ENCODE assay signal across 8 cellular contexts in the genomic region with DNA sequence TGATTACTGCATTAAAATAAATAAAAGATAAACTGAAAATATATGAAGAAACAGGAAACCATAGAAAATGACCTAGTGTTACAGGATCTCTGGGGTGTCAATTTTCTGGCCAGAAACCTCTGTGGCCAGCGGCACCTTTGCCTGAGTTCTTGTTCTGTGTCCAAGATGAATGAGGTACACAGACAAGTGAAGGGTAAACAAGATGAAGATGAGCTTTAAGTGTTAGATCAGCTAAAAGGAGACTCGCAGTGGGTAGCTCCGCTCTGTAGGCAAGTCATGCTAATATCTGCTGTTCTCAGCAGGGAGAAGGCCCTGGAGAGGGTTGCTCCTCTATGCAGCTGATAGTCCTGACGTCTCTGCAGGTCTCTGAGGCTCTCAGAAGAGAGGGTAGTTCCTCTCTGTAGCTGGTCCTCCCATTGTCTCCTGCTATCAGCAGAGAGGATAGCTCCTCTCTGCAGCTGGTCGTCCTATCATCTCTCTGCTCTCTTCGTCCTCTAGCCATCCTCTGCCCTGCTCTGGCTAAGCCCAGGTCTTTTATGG. TPM values are rescaled to one million over a fixed set of nuclear protein-coding genes. Genes with fewer than 3 reads are reported as not detected.
A peak's percentile ranks its signal among the peaks of the same experiment; 100 is the strongest.
DNase-seq lines count a peak whose midpoint lies in the region; ATAC-seq and TF ChIP-seq lines count a peak whose summit lies in the region.

No MANE protein-coding gene starts in this region.

- H3K79me2 ChIP-seq in neural cell (replicated peaks; ENCODE audit: insufficient read depth, low read length), result no peaks in the 10 kb centered on the region

- no peak overlapping the region for H2BK20ac ChIP-seq in IMR-90 (ENCODE audit: low read depth, low read length)

- no peak overlapping the region for H3K56ac ChIP-seq in IMR-90 (ENCODE audit: extremely low read depth, insufficient read depth, low read length)

- peak overlapping the region; percentile 12; the same call in 1 of the 2 replicates for H3K14ac ChIP-seq in IMR-90 (replicated peaks; ENCODE audit: low read depth, low read length)

- POLR2A ChIA-PET in Caco-2 (lab: Charles Lee), result interaction anchor here (2.4 kb wide), 1 partner anchor 36 kb away, joined by 10 read pairs; a partner anchor contains a TSS
- POLR2A ChIA-PET in IMR-90 (lab: Charles Lee; ENCODE audit: unreplicated experiment), result interaction anchor here (0.6 kb wide), 1 partner anchor 18 kb away, joined by 15 read pairs; no protein-coding TSS in a partner anchor

- peak overlapping the region; percentile 78 for H3K4me3 Mint-ChIP-seq in Caco-2 (ENCODE audit: unreplicated experiment)
- H3K4me3 Mint-ChIP-seq in central memory CD8-positive, alpha-beta T cell, result peak overlapping the region; percentile 78

- TF ChIP-seq RAD21 in IMR-90 (IDR thresholded peaks at IDR 0.05; ENCODE audit: low read length) (no peak), neural cell (conservative IDR thresholded peaks at IDR 0.05) (no peak)

- peak overlapping the region; percentile 96 for H2AFZ ChIP-seq in IMR-90 (replicated peaks; ENCODE audit: low read length, poor library complexity)
- H2AFZ ChIP-seq in neural cell (ENCODE audit: low read depth, low read length), result no peak overlapping the region

- ATAC-seq in IMR-90 (ENCODE audit: low read depth), result no peak; the same call in 1 of the 2 replicates
- ATAC-seq in central memory CD8-positive, alpha-beta T cell (replicated peaks; ENCODE audit: extremely low read depth, poor library complexity, severe bottlenecking), result no peak

- no peak for DNase-seq in Caco-2
- DNase-seq in IMR-90, result no peak
- DNase-seq in central memory CD8-positive, alpha-beta T cell (ENCODE audit: low spot score in 2 of 2), result no peak
- no peak for DNase-seq in GM19240 (ENCODE audit: insufficient read length, low spot score)
- no peak for DNase-seq in occipital lobe (lab: John Stamatoyannopoulos, UW)
- DNase-seq in germinal center (ENCODE audit: low spot score), result no peak
- DNase-seq in epidermal melanocyte (ENCODE audit: insufficient read length, low spot score), result no peak

- H2AK9ac ChIP-seq in IMR-90 (replicated peaks; ENCODE audit: low read depth, low read length, poor library complexity), result no peak overlapping the region

- no peak overlapping the region for H2BK5ac ChIP-seq in IMR-90 (ENCODE audit: low read depth, low read length, poor library complexity, severe bottlenecking)

- dilution Hi-C loops in IMR-90 (cut with HindIII; ENCODE audit: low sequenced_read_pairs, unreplicated experiment), result no loop called here

- intact Hi-C loops in Caco-2 (cut with micrococcal nuclease; ENCODE audit: unreplicated experiment), result loop anchor here (1.0 to 2.0 kb wide), 2 partner anchors 23 to 35 kb away; a partner anchor contains a TSS
- intact Hi-C loops in IMR-90 (cut with micrococcal nuclease), result loop anchor here (1.0 kb wide), 1 partner anchor 37 kb away; a partner anchor contains a TSS

- H3K36me3 ChIP-seq in Caco-2 (ENCODE audit: control insufficient read depth, insufficient read depth, low read length) (no peaks in the 10 kb centered on the region), IMR-90 (ENCODE audit: control insufficient read depth, insufficient read depth, low read length) (no peaks in the 10 kb centered on the region), neural cell (ENCODE audit: insufficient read depth, low read length) (no peaks in the 10 kb centered on the region)

- H3K27me3 ChIP-seq in Caco-2 (replicated peaks; ENCODE audit: control insufficient read depth, insufficient read depth, low read length) (no peaks in the 10 kb centered on the region), IMR-90 (ENCODE audit: control insufficient read depth, insufficient read depth, low read length) (no peaks in the 10 kb centered on the region), neural cell (ENCODE audit: insufficient read depth, low read depth, low read length) (no peaks in the 10 kb centered on the region)

- peaks cover 7% of the 10 kb centered on the region for H3K4me1 Mint-ChIP-seq in Caco-2 (ENCODE audit: low read depth, unreplicated experiment)
- peaks cover 12% of the 10 kb centered on the region for H3K4me1 Mint-ChIP-seq in central memory CD8-positive, alpha-beta T cell

- peak overlapping the region; percentile 35 to 53; a peak in 3 of 4 replicates for H4K8ac ChIP-seq in IMR-90 (ENCODE audit: low read depth in 2 of 2, low read length in 2 of 2)

- H3K79me1 ChIP-seq in IMR-90 (ENCODE audit: low read depth in 1 of 2, low read length in 2 of 2), result no peaks in the 10 kb centered on the region

- H3K4me2 ChIP-seq in IMR-90 (ENCODE audit: low read depth, low read length), result peak overlapping the region; percentile 3; the same call in 1 of the 2 replicates
- no peak overlapping the region for H3K4me2 ChIP-seq in neural cell (ENCODE audit: low read length)

- no peaks in the 10 kb centered on the region for H3K27me3 Mint-ChIP-seq in Caco-2 (ENCODE audit: insufficient read depth, unreplicated experiment)
- H3K27me3 Mint-ChIP-seq in central memory CD8-positive, alpha-beta T cell, result no peaks in the 10 kb centered on the region

- no peak overlapping the region for H2AK5ac ChIP-seq in IMR-90 (ENCODE audit: low read depth, low read length)

- H3K23ac ChIP-seq in IMR-90 (ENCODE audit: low read depth, low read length), result peak overlapping the region; percentile 5; the same call in 1 of the 2 replicates

- H3K9me3 Mint-ChIP-seq in Caco-2 (ENCODE audit: unreplicated experiment), result no peaks in the 10 kb centered on the region
- H3K9me3 Mint-ChIP-seq in central memory CD8-positive, alpha-beta T cell, result no peaks in the 10 kb centered on the region

- CTCF ChIA-PET in Caco-2 (lab: Charles Lee) (interaction anchor here (0.6 to 2.1 kb wide), 5 partner anchors 11 to 336 kb away, joined by 3 to 14 read pairs (median 3); a partner anchor contains a TSS), IMR-90 (lab: Yijun Ruan, JAX) (no interaction called here)

- H3K9me1 ChIP-seq in IMR-90 (ENCODE audit: insufficient read depth, low read length), result peaks cover 5% of the 10 kb centered on the region; the same call in 1 of the 2 replicates

- TF ChIP-seq EP300 in neural cell (conservative IDR thresholded peaks at IDR 0.05; ENCODE audit: poor library complexity, severe bottlenecking), result no peak

- H3K18ac ChIP-seq in IMR-90 (ENCODE audit: low read depth, low read length), result no peak overlapping the region; the same call in 1 of the 2 replicates

- 80% methylated on average over 1 of the region's 6 CpGs; no CpG with 5 or more reads in 1 of the 2 experiments for WGBS in IMR-90 (ENCODE audit: extremely low coverage in 2 of 2, insufficient read length in 1 of 2), 2 experiments

- no peak for TF ChIP-seq POLR2A in IMR-90 (IDR thresholded peaks at IDR 0.05; ENCODE audit: low read depth, low read length)

- H4K20me1 ChIP-seq in IMR-90 (ENCODE audit: insufficient read depth, low read length) (no peaks in the 10 kb centered on the region), neural cell (ENCODE audit: insufficient read depth) (no peaks in the 10 kb centered on the region)

- no peaks in the 10 kb centered on the region for H3F3A ChIP-seq in neural cell (ENCODE audit: insufficient read depth, low read length, poor library complexity, severe bottlenecking)

- H3K4me3 ChIP-seq in Caco-2 (ENCODE audit: low read depth, low read length) (peak overlapping the region; percentile 54), IMR-90 (ENCODE audit: insufficient read depth, low read depth, low read length) (no peak overlapping the region), neural cell (ENCODE audit: low read length) (peak overlapping the region; percentile 62)

- in situ Hi-C loops in IMR-90 (cut with MboI; ENCODE audit: low sequenced_read_pairs), result no loop called here

- H4K5ac ChIP-seq in IMR-90 (ENCODE audit: low read depth, low read length), result peak overlapping the region; percentile 11

- H3K27ac ChIP-seq in IMR-90 (ENCODE audit: insufficient read depth, low read length) (0 out of 2 replicates have a peak overlapping the region, but pooled peaks have one; percentile 1), neural cell (ENCODE audit: low read length) (no peak overlapping the region)

- H2BK120ac ChIP-seq in IMR-90 (ENCODE audit: low read depth, low read length), result no peak overlapping the region; the same call in 1 of the 2 replicates

- H3K4ac ChIP-seq in IMR-90 (ENCODE audit: low read depth, low read length), result peak overlapping the region; percentile 28

- H3K9ac ChIP-seq in IMR-90 (ENCODE audit: low read depth, low read length) (no peak overlapping the region), neural cell (ENCODE audit: low read length) (peak overlapping the region; percentile 9)

- no peaks in the 10 kb centered on the region for H3K9me3 ChIP-seq in Caco-2
- no peaks in the 10 kb centered on the region for H3K9me3 ChIP-seq in IMR-90 (ENCODE audit: control insufficient read depth, insufficient read depth, low read length)
- H3K9me3 ChIP-seq in neural cell (ENCODE audit: low read length), result no peaks in the 10 kb centered on the region

- peaks cover 5% of the 10 kb centered on the region for H3K36me3 Mint-ChIP-seq in Caco-2 (ENCODE audit: insufficient read depth, unreplicated experiment)
- H3K36me3 Mint-ChIP-seq in central memory CD8-positive, alpha-beta T cell (ENCODE audit: insufficient read depth), result no peaks in the 10 kb centered on the region

- peak overlapping the region; percentile 39; the same call in 1 of the 2 replicates for H4K91ac ChIP-seq in IMR-90 (ENCODE audit: insufficient read depth, low read depth, low read length)

- no peak for TF ChIP-seq CTCF in Caco-2 (IDR thresholded peaks at IDR 0.05; ENCODE audit: insufficient read depth in 1 of 2, low read depth in 1 of 2, low read length in 1 of 2, severe bottlenecking in 1 of 2, unreplicated experiment in 1 of 2)
- no peak for TF ChIP-seq CTCF in IMR-90 (conservative IDR thresholded peaks at IDR 0.05; ENCODE audit: low read depth, low read length)
- TF ChIP-seq CTCF in neural cell (IDR thresholded peaks at IDR 0.05; ENCODE audit: poor library complexity, severe bottlenecking), result no peak

- no peak overlapping the region for H2BK15ac ChIP-seq in IMR-90 (ENCODE audit: low read depth, low read length)

- peak overlapping the region; percentile 66 for H3K27ac Mint-ChIP-seq in Caco-2 (ENCODE audit: unreplicated experiment)
- no peak overlapping the region for H3K27ac Mint-ChIP-seq in central memory CD8-positive, alpha-beta T cell (ENCODE audit: low read depth)

- H3K9me2 ChIP-seq in neural cell (ENCODE audit: insufficient read depth, low read length), result no peaks in the 10 kb centered on the region

- BruUV-seq in Caco-2 (replicated peaks; lab: Mats Ljungman, UMichigan) (no TSS peak), IMR-90 (replicated peaks; lab: Mats Ljungman, UMichigan) (no TSS peak)

- H3K4me1 ChIP-seq in Caco-2 (peaks cover 6% of the 10 kb centered on the region; the same call in 1 of the 2 replicates), IMR-90 (ENCODE audit: control insufficient read depth, insufficient read depth, low read length) (0 out of 2 replicates have a peak, but pooled peaks cover 2% of the 10 kb centered on the region)

RNA-seq across cellular contexts. Expression of a gene that starts 35.9 kb away (rescaled TPM):
- 11.8 and 13.5 TPM in 2 replicates for total RNA-seq in Caco-2 (2022)
- 6.6 and 7.5 TPM in 2 replicates for total RNA-seq in IMR-90 (2012; rRNA removed)
- 7.1 and 7.5 TPM in 2 replicates for polyA plus RNA-seq in IMR-90 (2012; rRNA removed)
- 5.0 and 5.7 TPM in 2 replicates for polyA plus RNA-seq in IMR-90 (2012; cell fraction: cytosol; rRNA removed)
- polyA plus RNA-seq in IMR-90 (2012; cell fraction: nucleus; rRNA removed; ENCODE audit: low replicate concordance), result 6.7 and 15.6 TPM in 2 replicates
- 9.9 and 10.6 TPM in 2 replicates for polyA plus RNA-seq in neural cell
- polyA minus RNA-seq in neural cell, result 12.2 and 13.2 TPM in 2 replicates
- 8.0 TPM for total RNA-seq in occipital lobe

RNA-seq across cellular contexts. Expression of a gene that starts 36.3 kb away (rescaled TPM):
- total RNA-seq in Caco-2 (2022) (1.6 and 2.6 TPM in 2 replicates), IMR-90 (2012; rRNA removed) (1.4 TPM in 2 replicates), occipital lobe (1.2 TPM)
- polyA plus RNA-seq in IMR-90 (2012; rRNA removed) (2.5 and 3.5 TPM in 2 replicates), neural cell (0.32 TPM in 1 of 2 replicates, not detected in the other)
- 0.83 and 2.4 TPM in 2 replicates for polyA plus RNA-seq in IMR-90 (2012; cell fraction: cytosol; rRNA removed)
- 2.2 and 9.6 TPM in 2 replicates for polyA plus RNA-seq in IMR-90 (2012; cell fraction: nucleus; rRNA removed; ENCODE audit: low replicate concordance)
- 0.46 and 0.97 TPM in 2 replicates for polyA minus RNA-seq in neural cell

RNA-seq across cellular contexts. Expression of a gene that starts 51.7 kb away (rescaled TPM):
- total RNA-seq in Caco-2 (2022) (43.8 and 48.3 TPM in 2 replicates), IMR-90 (2012; rRNA removed) (6.1 and 7.2 TPM in 2 replicates), occipital lobe (22.8 TPM)
- polyA plus RNA-seq in IMR-90 (2012; rRNA removed) (12.8 and 18.5 TPM in 2 replicates), neural cell (4.1 and 8.7 TPM in 2 replicates)
- polyA plus RNA-seq in IMR-90 (2012; cell fraction: cytosol; rRNA removed), result 12.2 and 21.8 TPM in 2 replicates
- 50.1 and 73.1 TPM in 2 replicates for polyA plus RNA-seq in IMR-90 (2012; cell fraction: nucleus; rRNA removed; ENCODE audit: low replicate concordance)
- polyA minus RNA-seq in neural cell, result 11.5 and 13.6 TPM in 2 replicates
